ENCODE assay signal across 1 cellular context in genomic region chr2:232537079-232537478, GRCh38.
TF ChIP-seq lines count a peak whose summit lies in the region.

No MANE protein-coding gene starts in this region.

TF ChIP-seq in IMR-90, 13 proteins besides CTCF, POLR2A, EP300 and RAD21 (continued from another document):
- TF ChIP-seq, protein P1, sequence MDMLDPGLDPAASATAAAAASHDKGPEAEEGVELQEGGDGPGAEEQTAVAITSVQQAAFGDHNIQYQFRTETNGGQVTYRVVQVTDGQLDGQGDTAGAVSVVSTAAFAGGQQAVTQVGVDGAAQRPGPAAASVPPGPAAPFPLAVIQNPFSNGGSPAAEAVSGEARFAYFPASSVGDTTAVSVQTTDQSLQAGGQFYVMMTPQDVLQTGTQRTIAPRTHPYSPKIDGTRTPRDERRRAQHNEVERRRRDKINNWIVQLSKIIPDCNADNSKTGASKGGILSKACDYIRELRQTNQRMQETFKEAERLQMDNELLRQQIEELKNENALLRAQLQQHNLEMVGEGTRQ (IDR thresholded peaks at IDR 0.05; ENCODE audit: low read depth, low read length), result no peak
- no peak for TF ChIP-seq NFE2L2 (IDR thresholded peaks at IDR 0.05; ENCODE audit: low read depth, low read length)
- no peak for TF ChIP-seq CEBPB (IDR thresholded peaks at IDR 0.05; ENCODE audit: low read depth, low read length)
TF ChIP-seq in IMR-90: peak in this region for 0.
